In genomic region chr9:137709411-137710101, GRCh38 we compare ENCODE assay signal across 22 cellular contexts.
"Had no signal": no experiment of that assay in that cellular context is flagged by ENCODE, and none has a peak within 500 bp of the region (broad histone marks: within the 10 kb centered on the region; RNA-seq: fewer than 3 reads in every experiment).

No MANE protein-coding gene starts in this region.

- ATAC-seq: activated CD8-positive, alpha-beta T cell treated with anti-CD3 and anti-CD28 coated beads, Interleukin-2, amount 10 ng/mL, durations not matched to agents 7 days and 5 days; left lobe of liver; lower lobe of right lung; natural killer cell treated with Interleukin-12 subunit alpha and Interleukin-12 subunit beta and Interleukin-15 and Interleukin-18, amount 100 ng/mL, for 72 hours; pancreas had no signal

- H3K4me3 ChIP-seq: cardiac muscle cell, lower lobe of right lung, pancreas, psoas muscle, right atrium auricular region, spleen, stomach, suprapubic skin, tibial nerve, uterus had no signal

- DNase-seq: activated CD4-positive, alpha-beta T cell treated with anti-CD3 and anti-CD28 coated beads for 1 hour; activated CD4-positive, alpha-beta T cell treated with anti-CD3 and anti-CD28 coated beads, Interleukin-2, amount 50 U/mL, for 1 hour; activated CD8-positive, alpha-beta T cell treated with anti-CD3 and anti-CD28 coated beads, Interleukin-2, amount 10 ng/mL, durations not matched to agents 7 days and 5 days; activated naive CD4-positive, alpha-beta T cell treated with Interleukin-2 at 50 U/mL for 16 hours; activated naive CD8-positive, alpha-beta T cell treated with anti-CD3 and anti-CD28 coated beads, Interleukin-2, amount 10 ng/mL, durations not matched to agents 7 days and 5 days; amniotic stem cell; foreskin fibroblast; lower lobe of right lung; pancreas; psoas muscle; spleen; stimulated activated CD4-positive, alpha-beta T cell treated with anti-CD3 and anti-CD28 coated beads, Interleukin-4, amount 100 ng/mL, for 24 hours; stomach; uterus had no signal

- H3K27me3 ChIP-seq: cardiac muscle cell, neutrophil, pancreas, right atrium auricular region, spleen, stomach, suprapubic skin, tibial nerve, uterus had no signal

- H3K27ac Mint-ChIP-seq: activated CD8-positive, alpha-beta T cell treated with anti-CD3 and anti-CD28 coated beads, Interleukin-2, amount 10 ng/mL, durations not matched to agents 7 days and 5 days; activated naive CD8-positive, alpha-beta T cell treated with anti-CD3 and anti-CD28 coated beads, Interleukin-2, amount 10 ng/mL, durations not matched to agents 7 days and 5 days; mesothelial cell of epicardium; natural killer cell treated with Interleukin-12 subunit alpha and Interleukin-12 subunit beta and Interleukin-15 and Interleukin-18, amount 100 ng/mL, for 72 hours had no signal

- H3K4me1 ChIP-seq: pancreas, uterus had no signal

- H3K36me3 ChIP-seq: uterus had no signal

- H3K27me3 Mint-ChIP-seq: activated naive CD8-positive, alpha-beta T cell treated with anti-CD3 and anti-CD28 coated beads, Interleukin-2, amount 10 ng/mL, durations not matched to agents 7 days and 5 days; natural killer cell treated with Interleukin-12 subunit alpha and Interleukin-12 subunit beta and Interleukin-15 and Interleukin-18, amount 100 ng/mL, for 72 hours had no signal

- H3K9me3 ChIP-seq: neutrophil, pancreas, psoas muscle, right atrium auricular region, suprapubic skin, tibial nerve, uterus had no signal

- H3K9me3 Mint-ChIP-seq: natural killer cell treated with Interleukin-12 subunit alpha and Interleukin-12 subunit beta and Interleukin-15 and Interleukin-18, amount 100 ng/mL, for 72 hours had no signal

- H3K4me3 Mint-ChIP-seq: activated CD8-positive, alpha-beta T cell treated with anti-CD3 and anti-CD28 coated beads, Interleukin-2, amount 10 ng/mL, durations not matched to agents 7 days and 5 days; activated naive CD8-positive, alpha-beta T cell treated with anti-CD3 and anti-CD28 coated beads, Interleukin-2, amount 10 ng/mL, durations not matched to agents 7 days and 5 days; mesothelial cell of epicardium; natural killer cell treated with Interleukin-12 subunit alpha and Interleukin-12 subunit beta and Interleukin-15 and Interleukin-18, amount 100 ng/mL, for 72 hours had no signal
